ENCODE assay signal across 25 cellular contexts in genomic region chr1:115815694-115816093, GRCh38. TPM values are rescaled to one million over a fixed set of nuclear protein-coding genes. Genes with fewer than 3 reads are reported as not detected.
"Had no signal": no experiment of that assay in that cellular context is flagged by ENCODE, and none has a peak within 500 bp of the region (broad histone marks: within the 10 kb centered on the region; RNA-seq: fewer than 3 reads in every experiment).

No MANE protein-coding gene starts in this region.

- DNase-seq: activated gamma-delta T cell treated with Interleukin-2 at 50 U/mL for 16 hours; activated T-cell treated with anti-CD3 and anti-CD28 coated beads, Interleukin-2, amount 50 U/mL, for 1 hour; brain microvascular endothelial cell; colonic mucosa; dorsolateral prefrontal cortex; effector memory CD8-positive, alpha-beta T cell; foreskin keratinocyte; mesenchymal stem cell; naive B cell; occipital lobe; posterior cingulate gyrus; sigmoid colon; stimulated activated CD4-positive, alpha-beta T cell treated with anti-CD3 and anti-CD28 coated beads, Interleukin-2, amount 100 ng/mL, for 48 hours; stimulated activated CD8-positive, alpha-beta memory T cell treated with anti-CD3 and anti-CD28 coated beads, Interleukin-4, amount 100 ng/mL, for 48 hours; stimulated activated naive B cell treated with anti-CD40 and anti-IgM and Interleukin-4, amounts not matched to agents 10 μg/mL and 1 μg/mL and 100 μg/mL, for 72 hours; T1000 had no signal

- H3K36me3 ChIP-seq: ascending aorta, brain microvascular endothelial cell, colonic mucosa, sigmoid colon, thoracic aorta, vagina had no signal

- H3K27ac ChIP-seq: ascending aorta, brain microvascular endothelial cell, colonic mucosa, dorsolateral prefrontal cortex, foreskin keratinocyte, hepatocyte, sigmoid colon, thoracic aorta, vagina had no signal

- H3K9me3 ChIP-seq: ascending aorta, colonic mucosa, sigmoid colon, thoracic aorta, vagina had no signal

- ATAC-seq: effector memory CD8-positive, alpha-beta T cell; stimulated activated naive B cell treated with anti-CD40 and anti-IgM and Interleukin-4, amounts not matched to agents 10 μg/mL and 1 μg/mL and 100 μg/mL, for 72 hours; WTC11 had no signal

- H3K79me2 ChIP-seq: hepatocyte had no signal

- H3K4me1 ChIP-seq: ascending aorta, colonic mucosa, sigmoid colon had no signal

- H3K27me3 ChIP-seq: ascending aorta, brain microvascular endothelial cell, colonic mucosa, foreskin keratinocyte, hepatocyte, sigmoid colon, vagina had no signal

- H3K4me2 ChIP-seq: hepatocyte had no signal

- H3K4me3 ChIP-seq: ascending aorta, colonic mucosa, dorsolateral prefrontal cortex, hepatocyte, sigmoid colon, thoracic aorta, vagina had no signal

- H2AFZ ChIP-seq: hepatocyte had no signal

RNA-seq across cellular contexts. Expression of gene NHLH2, which starts 25.2 kb away (rescaled TPM):
- total RNA-seq: ascending aorta; colonic mucosa; glomerular endothelial cell; hepatocyte; mononuclear cell; T-helper 1 cell treated with Interleukin-12 subunit alpha and Interleukin-12 subunit beta and Interleukin-4 antibody, amounts not matched to agents 30 ng/mL and 1 ng/mL, for 36 hours; thoracic aorta had no signal

RNA-seq across cellular contexts. Expression of gene CASQ2, which starts 47.2 kb away (rescaled TPM):
- total RNA-seq: foreskin keratinocyte; glomerular endothelial cell; hepatocyte; mononuclear cell; renal cortical epithelial cell; T-helper 1 cell treated with Interleukin-12 subunit alpha and Interleukin-12 subunit beta and Interleukin-4 antibody, amounts not matched to agents 30 ng/mL and 1 ng/mL, for 36 hours; WTC11 had no signal
